In genomic region chr19:18765224-18765623, GRCh38 we compare ENCODE assay signal across 19 cellular contexts. TPM values are rescaled to one million over a fixed set of nuclear protein-coding genes. Genes with fewer than 3 reads are reported as not detected.
DNase-seq lines count a peak whose midpoint lies in the region; TF ChIP-seq lines count a peak whose summit lies in the region.
"Had no signal": no experiment of that assay in that cellular context is flagged by ENCODE, and none has a peak within 500 bp of the region (broad histone marks: within the 10 kb centered on the region; RNA-seq: fewer than 3 reads in every experiment).

No MANE protein-coding gene starts in this region.

- no peak overlapping the region for H3K4me3 Mint-ChIP-seq in osteocyte (ENCODE audit: unreplicated experiment)
- H3K4me3 Mint-ChIP-seq: CD4-positive, alpha-beta T cell had no signal

- H3K36me3 Mint-ChIP-seq in osteocyte (ENCODE audit: unreplicated experiment), result peaks cover 3% of the 10 kb centered on the region
- H3K36me3 Mint-ChIP-seq: activated naive CD4-positive, alpha-beta T cell treated with anti-CD3 and anti-CD28 coated beads, Interleukin-2, amount 50 U/mL, for 72 hours had no signal

- H3K9ac ChIP-seq in parathyroid adenoma, result no peak overlapping the region

- peak overlapping the region; percentile 97 for H3K27ac ChIP-seq in parathyroid adenoma
- H3K27ac ChIP-seq: brain microvascular endothelial cell, tibial artery had no signal

- H3K27me3 ChIP-seq in parathyroid adenoma (ENCODE audit: control insufficient read depth, insufficient read depth, low read length), result no peaks in the 10 kb centered on the region
- H3K27me3 ChIP-seq: brain microvascular endothelial cell, dorsolateral prefrontal cortex, tibial artery had no signal

- no peaks in the 10 kb centered on the region for H3K9me3 Mint-ChIP-seq in osteocyte (ENCODE audit: unreplicated experiment)
- H3K9me3 Mint-ChIP-seq: activated naive CD4-positive, alpha-beta T cell treated with anti-CD3 and anti-CD28 coated beads, Interleukin-2, amount 50 U/mL, for 72 hours; CD4-positive, alpha-beta T cell had no signal

- H3K4me3 ChIP-seq in parathyroid adenoma (ENCODE audit: low read depth, low read length), result no peak overlapping the region
- H3K4me3 ChIP-seq: dorsolateral prefrontal cortex, HAP-1, tibial artery had no signal

- DNase-seq in NCI-H187 treated with DMSO at 0.1 percent for 48 hours (lab: John Stamatoyannopoulos, UW) (peak; percentile 5), NCI-H187 (lab: John Stamatoyannopoulos, UW) (no peak), NCI-H2107 (lab: John Stamatoyannopoulos, UW) (peak; percentile 38), RPMI8226 (peak; percentile 82), NOMO-1 (lab: John Stamatoyannopoulos, UW; ENCODE audit: unreplicated experiment in 2 of 2) (no peak), osteocyte (ENCODE audit: extremely low spot score, unreplicated experiment) (no peak)
- DNase-seq in activated CD4-positive, alpha-beta T cell treated with anti-CD3 and anti-CD28 coated beads for 4 hours, result no peak
- DNase-seq: brain microvascular endothelial cell; CD4-positive, alpha-beta T cell; dorsolateral prefrontal cortex; midbrain; NCI-H1048; tibial artery had no signal

- peak overlapping the region; percentile 20 for H3K4me2 ChIP-seq in parathyroid adenoma (ENCODE audit: low read length)

- H2AFZ ChIP-seq in parathyroid adenoma, result no peak overlapping the region

- TF ChIP-seq CTCF in parathyroid adenoma (IDR thresholded peaks at IDR 0.05) (no peak), osteocyte (IDR thresholded peaks at IDR 0.05) (no peak)

- no peak overlapping the region for H3K27ac Mint-ChIP-seq in osteocyte (ENCODE audit: unreplicated experiment)
- H3K27ac Mint-ChIP-seq: activated naive CD4-positive, alpha-beta T cell treated with anti-CD3 and anti-CD28 coated beads, Interleukin-2, amount 50 U/mL, for 72 hours; CD4-positive, alpha-beta T cell had no signal

- H3K4me1 ChIP-seq in parathyroid adenoma, result peaks cover 43% of the 10 kb centered on the region
- H3K4me1 ChIP-seq: HAP-1 had no signal

- H3K79me2 ChIP-seq in parathyroid adenoma, result no peaks in the 10 kb centered on the region

- H3K9me3 ChIP-seq in parathyroid adenoma (ENCODE audit: control insufficient read depth, low read length), result no peaks in the 10 kb centered on the region
- H3K9me3 ChIP-seq: HAP-1, tibial artery had no signal

- no peaks in the 10 kb centered on the region for H3K27me3 Mint-ChIP-seq in osteocyte (ENCODE audit: unreplicated experiment)
- H3K27me3 Mint-ChIP-seq: CD4-positive, alpha-beta T cell had no signal

- H3K4me1 Mint-ChIP-seq in osteocyte (ENCODE audit: unreplicated experiment), result peaks cover 3% of the 10 kb centered on the region

- no peaks in the 10 kb centered on the region for H3K36me3 ChIP-seq in parathyroid adenoma (ENCODE audit: control insufficient read depth, insufficient read depth, low read length)
- H3K36me3 ChIP-seq: brain microvascular endothelial cell, HAP-1 had no signal

RNA-seq across cellular contexts. Expression of gene COMP, which starts 25.9 kb away (rescaled TPM):
- 0.13 and 0.57 TPM in 2 replicates for total RNA-seq in osteocyte
- total RNA-seq: A172; activated naive CD4-positive, alpha-beta T cell treated with anti-CD3 and anti-CD28 coated beads, Interleukin-2, amount 50 U/mL, for 72 hours; CD4-positive, alpha-beta T cell; kidney epithelial cell; SK-MEL-5 had no signal

Comparison
In these comparisons a context has a peak if more than half of its experiments do, and no peak if none do; other contexts are left out.
1. DNase-seq: peak in NCI-H187 treated with DMSO at 0.1 percent for 48 hours (single experiment), NCI-H2107 (single experiment) and RPMI8226 (single experiment); none in NCI-H187 (0 of 2), NOMO-1 (0 of 2), activated CD4-positive, alpha-beta T cell treated with anti-CD3 and anti-CD28 coated beads for 4 hours (0 of 2) and osteocyte (single experiment).